ENCODE assay signal across 8 cellular contexts in the genomic region with DNA sequence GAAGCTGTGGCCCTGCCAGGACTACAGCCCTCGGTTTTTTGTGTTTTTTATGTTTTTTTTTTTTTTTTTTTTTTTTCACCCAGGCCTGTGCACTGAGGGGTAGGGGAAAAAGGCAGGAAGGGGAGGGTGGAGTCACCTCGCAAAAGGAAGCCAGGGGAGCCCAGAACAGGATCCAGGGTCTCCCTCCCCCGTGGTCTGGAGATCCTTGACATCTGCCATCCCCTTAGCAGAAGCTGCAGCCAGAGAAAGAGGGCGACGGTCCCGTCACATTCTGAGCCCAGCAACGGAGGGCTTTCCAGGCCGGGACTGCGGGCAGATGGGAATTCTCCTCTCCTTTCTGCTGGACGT. TPM values are rescaled to one million over a fixed set of nuclear protein-coding genes. Genes with fewer than 3 reads are reported as not detected.
DNase-seq lines count a peak whose midpoint lies in the region; ATAC-seq and TF ChIP-seq lines count a peak whose summit lies in the region.

No MANE protein-coding gene starts in this region.

- WGBS in heart right ventricle, 2 donors: 14 to 20% methylated on average over 9 to 10 of the region's 10 CpGs

- CTCF ChIA-PET in WTC11 (lab: Charles Lee): interaction anchor here (1.0 to 2.6 kb wide), 6 partner anchors 17 to 298 kb away, joined by 3 to 19 read pairs (median 6); no protein-coding TSS in a partner anchor

- H3K9me3 ChIP-seq in heart right ventricle: no peaks in the 10 kb centered on the region

- H3K9me3 Mint-ChIP-seq in GM23338 (no peaks in the 10 kb centered on the region), WTC11 (no peaks in the 10 kb centered on the region)

- H4K20me1 ChIP-seq in GM23338 (replicated peaks; ENCODE audit: insufficient read depth): no peaks in the 10 kb centered on the region

- no peaks in the 10 kb centered on the region for H3K79me2 ChIP-seq in GM23338 (replicated peaks; ENCODE audit: insufficient read depth)

- H3K27ac ChIP-seq in GM23338 (ENCODE audit: low read depth) (no peak overlapping the region), heart right ventricle (peak overlapping the region; percentile 75 to 96 (median 90))

- H3K4me1 ChIP-seq in GM23338 (ENCODE audit: insufficient read depth): no peaks in the 10 kb centered on the region
- H3K4me1 ChIP-seq in heart right ventricle: peaks cover 0 to 25% (median 12%) of the 10 kb centered on the region in 9 donors

- no peaks in the 10 kb centered on the region for H3K36me3 Mint-ChIP-seq in GM23338 (ENCODE audit: low read depth)
- H3K36me3 Mint-ChIP-seq in WTC11: no peaks in the 10 kb centered on the region

- no peaks in the 10 kb centered on the region for H3F3A ChIP-seq in GM23338 (replicated peaks; ENCODE audit: low read depth)

- no peak for TF ChIP-seq CTCF in GM23338 (conservative IDR thresholded peaks at IDR 0.05; ENCODE audit: low read depth in 2 of 2)
- TF ChIP-seq CTCF in WTC11 (IDR thresholded peaks at IDR 0.05): no peak
- no peak for TF ChIP-seq CTCF in heart right ventricle (IDR thresholded peaks at IDR 0.05)

- POLR2A ChIA-PET in WTC11 (lab: Charles Lee): no interaction called here

- peaks cover 24% of the 10 kb centered on the region for H3K27me3 ChIP-seq in GM23338 (ENCODE audit: insufficient read depth)
- H3K27me3 ChIP-seq in heart right ventricle: no peaks in the 10 kb centered on the region

- H3K4me3 ChIP-seq in GM23338: peak overlapping the region; percentile 72
- peak overlapping the region; percentile 39 to 69 (median 60) for H3K4me3 ChIP-seq in heart right ventricle

- peak overlapping the region; percentile 92 for H3K4me2 ChIP-seq in GM23338

- H3K4me3 Mint-ChIP-seq in GM23338 (peak overlapping the region; percentile 78), WTC11 (peak overlapping the region; percentile 80)

- H3K36me3 ChIP-seq in GM23338 (ENCODE audit: insufficient read depth) (no peaks in the 10 kb centered on the region), heart right ventricle (no peaks in the 10 kb centered on the region)

- H2AFZ ChIP-seq in GM23338: peak overlapping the region; percentile 98

- H3K9me2 ChIP-seq in GM23338 (ENCODE audit: insufficient read depth): no peaks in the 10 kb centered on the region

- H3K27me3 Mint-ChIP-seq in GM23338 (ENCODE audit: insufficient read depth, low read depth, poor library complexity) (peaks cover 31% of the 10 kb centered on the region), WTC11 (ENCODE audit: low read depth) (peaks cover 27% of the 10 kb centered on the region)

- H3K4me1 Mint-ChIP-seq in GM23338: peaks cover 5% of the 10 kb centered on the region
- peaks cover 8% of the 10 kb centered on the region for H3K4me1 Mint-ChIP-seq in WTC11

- intact Hi-C loops in heart right ventricle (cut with DNase I): no loop called here
- intact Hi-C loops in sciatic nerve (cut with DNase I): no loop called here

- peak; percentile 11; the same call in 2 of the 3 replicates for ATAC-seq in GM23338
- no peak for ATAC-seq in WTC11
- peak; percentile 19 to 81 (median 72) for ATAC-seq in heart right ventricle
- peak; percentile 16 for ATAC-seq in sciatic nerve
- no peak for ATAC-seq in HG02759 (IDR thresholded peaks at IDR 0.05; ENCODE audit: unreplicated experiment)

- no peak for DNase-seq in GM23338 (ENCODE audit: low spot score)
- no peak for DNase-seq in WTC11 (ENCODE audit: low spot score)
- DNase-seq in heart right ventricle: peak; percentile 30 to 46
- DNase-seq in sciatic nerve (ENCODE audit: low spot score): no peak
- no peak for DNase-seq in DMS 273 (lab: John Stamatoyannopoulos, UW; ENCODE audit: unreplicated experiment)
- no peak for DNase-seq in NAMALWA (ENCODE audit: low spot score)
- DNase-seq in D341Med (ENCODE audit: low spot score): no peak

- H3K27ac Mint-ChIP-seq in GM23338 (no peak overlapping the region), WTC11 (no peak overlapping the region)

TF ChIP-seq in GM23338, 12 proteins besides CTCF, POLR2A, EP300 and RAD21 (continues in another document):
- TF ChIP-seq EZH2 (IDR thresholded peaks at IDR 0.05; ENCODE audit: low read depth, unreplicated experiment): no peak
- TF ChIP-seq JUNB (IDR thresholded peaks at IDR 0.05; ENCODE audit: unreplicated experiment): no peak
- TF ChIP-seq POLR2AphosphoS5 (IDR thresholded peaks at IDR 0.05; ENCODE audit: low read depth): no peak
- TF ChIP-seq, protein P1, sequence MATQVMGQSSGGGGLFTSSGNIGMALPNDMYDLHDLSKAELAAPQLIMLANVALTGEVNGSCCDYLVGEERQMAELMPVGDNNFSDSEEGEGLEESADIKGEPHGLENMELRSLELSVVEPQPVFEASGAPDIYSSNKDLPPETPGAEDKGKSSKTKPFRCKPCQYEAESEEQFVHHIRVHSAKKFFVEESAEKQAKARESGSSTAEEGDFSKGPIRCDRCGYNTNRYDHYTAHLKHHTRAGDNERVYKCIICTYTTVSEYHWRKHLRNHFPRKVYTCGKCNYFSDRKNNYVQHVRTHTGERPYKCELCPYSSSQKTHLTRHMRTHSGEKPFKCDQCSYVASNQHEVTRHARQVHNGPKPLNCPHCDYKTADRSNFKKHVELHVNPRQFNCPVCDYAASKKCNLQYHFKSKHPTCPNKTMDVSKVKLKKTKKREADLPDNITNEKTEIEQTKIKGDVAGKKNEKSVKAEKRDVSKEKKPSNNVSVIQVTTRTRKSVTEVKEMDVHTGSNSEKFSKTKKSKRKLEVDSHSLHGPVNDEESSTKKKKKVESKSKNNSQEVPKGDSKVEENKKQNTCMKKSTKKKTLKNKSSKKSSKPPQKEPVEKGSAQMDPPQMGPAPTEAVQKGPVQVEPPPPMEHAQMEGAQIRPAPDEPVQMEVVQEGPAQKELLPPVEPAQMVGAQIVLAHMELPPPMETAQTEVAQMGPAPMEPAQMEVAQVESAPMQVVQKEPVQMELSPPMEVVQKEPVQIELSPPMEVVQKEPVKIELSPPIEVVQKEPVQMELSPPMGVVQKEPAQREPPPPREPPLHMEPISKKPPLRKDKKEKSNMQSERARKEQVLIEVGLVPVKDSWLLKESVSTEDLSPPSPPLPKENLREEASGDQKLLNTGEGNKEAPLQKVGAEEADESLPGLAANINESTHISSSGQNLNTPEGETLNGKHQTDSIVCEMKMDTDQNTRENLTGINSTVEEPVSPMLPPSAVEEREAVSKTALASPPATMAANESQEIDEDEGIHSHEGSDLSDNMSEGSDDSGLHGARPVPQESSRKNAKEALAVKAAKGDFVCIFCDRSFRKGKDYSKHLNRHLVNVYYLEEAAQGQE (IDR thresholded peaks at IDR 0.05; ENCODE audit: unreplicated experiment): no peak

TF ChIP-seq in WTC11, 78 proteins besides CTCF, POLR2A, EP300 and RAD21 (continues in another document):
- no peak for TF ChIP-seq SP1 (CRISPR knock-in tag; conservative IDR thresholded peaks at IDR 0.05)
- TF ChIP-seq, protein P2, sequence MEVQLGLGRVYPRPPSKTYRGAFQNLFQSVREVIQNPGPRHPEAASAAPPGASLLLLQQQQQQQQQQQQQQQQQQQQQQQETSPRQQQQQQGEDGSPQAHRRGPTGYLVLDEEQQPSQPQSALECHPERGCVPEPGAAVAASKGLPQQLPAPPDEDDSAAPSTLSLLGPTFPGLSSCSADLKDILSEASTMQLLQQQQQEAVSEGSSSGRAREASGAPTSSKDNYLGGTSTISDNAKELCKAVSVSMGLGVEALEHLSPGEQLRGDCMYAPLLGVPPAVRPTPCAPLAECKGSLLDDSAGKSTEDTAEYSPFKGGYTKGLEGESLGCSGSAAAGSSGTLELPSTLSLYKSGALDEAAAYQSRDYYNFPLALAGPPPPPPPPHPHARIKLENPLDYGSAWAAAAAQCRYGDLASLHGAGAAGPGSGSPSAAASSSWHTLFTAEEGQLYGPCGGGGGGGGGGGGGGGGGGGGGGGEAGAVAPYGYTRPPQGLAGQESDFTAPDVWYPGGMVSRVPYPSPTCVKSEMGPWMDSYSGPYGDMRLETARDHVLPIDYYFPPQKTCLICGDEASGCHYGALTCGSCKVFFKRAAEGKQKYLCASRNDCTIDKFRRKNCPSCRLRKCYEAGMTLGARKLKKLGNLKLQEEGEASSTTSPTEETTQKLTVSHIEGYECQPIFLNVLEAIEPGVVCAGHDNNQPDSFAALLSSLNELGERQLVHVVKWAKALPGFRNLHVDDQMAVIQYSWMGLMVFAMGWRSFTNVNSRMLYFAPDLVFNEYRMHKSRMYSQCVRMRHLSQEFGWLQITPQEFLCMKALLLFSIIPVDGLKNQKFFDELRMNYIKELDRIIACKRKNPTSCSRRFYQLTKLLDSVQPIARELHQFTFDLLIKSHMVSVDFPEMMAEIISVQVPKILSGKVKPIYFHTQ (CRISPR knock-in tag; IDR thresholded peaks at IDR 0.05): no peak

RNA-seq across cellular contexts. Expression of a gene that starts 29.1 kb away (rescaled TPM):
- total RNA-seq in GM23338 (2014; rRNA removed; shearing (Covaris generic)): 2.2 and 2.4 TPM in 2 replicates
- polyA plus RNA-seq in GM23338 (2016; fragmentation: Nextera tagmentation; extraction: Ambion mirVana): 0.38 and 0.71 TPM in 2 replicates
- 0.81 to 1.1 TPM (median 0.85 TPM) in 3 replicates for total RNA-seq in WTC11 (2021)
- total RNA-seq in heart right ventricle: 1 to 10 TPM in 4 of 10 donors, under 1 TPM in 6; 0.14 to 1.9 (median 0.49) TPM
- polyA plus RNA-seq in heart right ventricle: 1 to 10 TPM in 1 of 2 donors, under 1 TPM in 1; 0.52 to 1.1 TPM
- 6.2 TPM for total RNA-seq in sciatic nerve

RNA-seq across cellular contexts. Expression of a gene that starts 49.1 kb away (rescaled TPM):
- total RNA-seq in GM23338 (2014; rRNA removed; shearing (Covaris generic)): 1.2 and 3.0 TPM in 2 replicates
- polyA plus RNA-seq in GM23338 (2016; fragmentation: Nextera tagmentation; extraction: Ambion mirVana) (1.8 and 2.4 TPM in 2 replicates), heart right ventricle (10 to 100 TPM in 1 of 2 donors, 1 to 10 TPM in 1; 6.2 to 10.3 TPM)
- total RNA-seq in WTC11 (2021) (1.2 to 1.6 TPM (median 1.5 TPM) in 3 replicates), heart right ventricle (10 to 100 TPM in 1 of 10 donors, 1 to 10 TPM in 9; 2.3 to 10.8 (median 4.8) TPM), sciatic nerve (8.5 TPM)

RNA-seq across cellular contexts. Expression of a gene that starts 49.3 kb away (rescaled TPM):
- total RNA-seq in GM23338 (2014; rRNA removed; shearing (Covaris generic)): 0.42 TPM in 1 of 2 replicates, not detected in the other
- polyA plus RNA-seq in GM23338 (2016; fragmentation: Nextera tagmentation; extraction: Ambion mirVana) (0.56 and 1.5 TPM in 2 replicates), heart right ventricle (1 to 10 TPM; 2.7 to 4.6 TPM)
- total RNA-seq in WTC11 (2021) (0.34 to 0.70 TPM (median 0.50 TPM) in 3 replicates), heart right ventricle (1 to 10 TPM in 5 of 10 donors, under 1 TPM in 4, not detected in 1; 0.32 to 2.6 (median 1.3) TPM), sciatic nerve (1.3 TPM)

Comparison
In these comparisons a context has a peak if more than half of its experiments do, and no peak if none do; other contexts are left out.
1. ATAC-seq: peak in GM23338 (single experiment), heart right ventricle (8 of 8) and sciatic nerve (single experiment); none in WTC11 (single experiment) and HG02759 (single experiment).
2. DNase-seq: peak in heart right ventricle (2 of 2); none in GM23338 (single experiment), WTC11 (single experiment), sciatic nerve (single experiment), DMS 273 (single experiment), NAMALWA (single experiment) and D341Med (single experiment).